Comparison of ENCODE assay signal across 9 cellular contexts in genomic region chr19:10104665-10105221, GRCh38. TPM values are rescaled to one million over a fixed set of nuclear protein-coding genes. Genes with fewer than 3 reads are reported as not detected.
DNase-seq lines count a peak whose midpoint lies in the region; ATAC-seq, FAIRE-seq and TF ChIP-seq lines count a peak whose summit lies in the region.
"Had no signal": no experiment of that assay in that cellular context is flagged by ENCODE, and none has a peak within 500 bp of the region (broad histone marks: within the 10 kb centered on the region; RNA-seq: fewer than 3 reads in every experiment).

No MANE protein-coding gene starts in this region.

- peaks cover 35% of the 10 kb centered on the region for H3K79me2 ChIP-seq in PC-9 (ENCODE audit: low read depth)

- FAIRE-seq in D721Med (lab: Jason Lieb, UNC) = no peak
- FAIRE-seq: G401.6 had no signal

- peaks cover 24% of the 10 kb centered on the region for H3K36me3 Mint-ChIP-seq in activated naive CD8-positive, alpha-beta T cell treated with anti-CD3 and anti-CD28 coated beads, Interleukin-2, amount 10 ng/mL, durations not matched to agents 7 days and 5 days

- ATAC-seq in GM21576 (IDR thresholded peaks at IDR 0.05; ENCODE audit: unreplicated experiment) = peak; percentile 44
- ATAC-seq in activated naive CD8-positive, alpha-beta T cell treated with anti-CD3 and anti-CD28 coated beads, Interleukin-2, amount 10 ng/mL, durations not matched to agents 7 days and 5 days (ENCODE audit: low read depth) = peak; percentile 73

- H3K9me3 Mint-ChIP-seq in activated naive CD8-positive, alpha-beta T cell treated with anti-CD3 and anti-CD28 coated beads, Interleukin-2, amount 10 ng/mL, durations not matched to agents 7 days and 5 days = no peaks in the 10 kb centered on the region

- H3K9me2 ChIP-seq in PC-9 (ENCODE audit: insufficient read depth) = no peaks in the 10 kb centered on the region

- H3F3A ChIP-seq in PC-9 (ENCODE audit: insufficient read depth, low read depth) = peaks cover 27% of the 10 kb centered on the region

- peaks cover 46% of the 10 kb centered on the region for H3K4me1 Mint-ChIP-seq in activated naive CD8-positive, alpha-beta T cell treated with anti-CD3 and anti-CD28 coated beads, Interleukin-2, amount 10 ng/mL, durations not matched to agents 7 days and 5 days

- H3K4me3 Mint-ChIP-seq in activated naive CD8-positive, alpha-beta T cell treated with anti-CD3 and anti-CD28 coated beads, Interleukin-2, amount 10 ng/mL, durations not matched to agents 7 days and 5 days = peak overlapping the region; percentile 85

- peak; percentile 52 for TF ChIP-seq POLR2A in Raji (IDR thresholded peaks at IDR 0.05; ENCODE audit: insufficient read depth, low read depth, low read length)

- H3K4me2 ChIP-seq in PC-9 = no peak overlapping the region

- no peaks in the 10 kb centered on the region for H3K27me3 Mint-ChIP-seq in activated naive CD8-positive, alpha-beta T cell treated with anti-CD3 and anti-CD28 coated beads, Interleukin-2, amount 10 ng/mL, durations not matched to agents 7 days and 5 days

- peaks cover 18% of the 10 kb centered on the region for H4K20me1 ChIP-seq in PC-9 (ENCODE audit: insufficient read depth)

- H3K27me3 ChIP-seq in PC-9 (ENCODE audit: insufficient read depth, low read depth) = no peaks in the 10 kb centered on the region

- H3K27ac ChIP-seq in PC-9 = no peak overlapping the region

- H3K4me3 ChIP-seq in PC-9 = no peak overlapping the region

- H3K4me1 ChIP-seq in PC-9 (replicated peaks; ENCODE audit: insufficient read depth) = peaks cover 9% of the 10 kb centered on the region

- no TSS peak for BruUV-seq in PC-9 (replicated peaks; lab: Mats Ljungman, UMichigan)

- intact Hi-C loops in PC-9 (cut with micrococcal nuclease; ENCODE audit: unreplicated experiment) = loop anchor here (10.0 kb wide), 1 partner anchor 170 kb away; the partner anchor contains the start of gene OLFM2

- H2AFZ ChIP-seq in PC-9 = no peak overlapping the region

- POLR2A ChIA-PET in activated naive CD8-positive, alpha-beta T cell treated with anti-CD3 and anti-CD28 coated beads, Interleukin-2, amount 10 ng/mL, durations not matched to agents 7 days and 5 days (lab: Charles Lee) = interaction anchor here (0.6 to 5.7 kb wide), 8 partner anchors 8 to 465 kb away, joined by 3 to 112 read pairs (median 6); partner anchors contain the start of genes DNMT1 and P2RY11
- POLR2A ChIA-PET in PC-9 (lab: Charles Lee; ENCODE audit: unreplicated experiment) = interaction anchor here (0.7 kb wide), 1 partner anchor 130 kb away, joined by 3 read pairs; no protein-coding TSS in a partner anchor

- H3K27ac Mint-ChIP-seq in activated naive CD8-positive, alpha-beta T cell treated with anti-CD3 and anti-CD28 coated beads, Interleukin-2, amount 10 ng/mL, durations not matched to agents 7 days and 5 days = peak overlapping the region; percentile 100

- H3K9me3 ChIP-seq in PC-9 (ENCODE audit: insufficient read depth, low read depth) = no peaks in the 10 kb centered on the region

- H3K36me3 ChIP-seq in PC-9 (ENCODE audit: low read depth) = peaks cover 26% of the 10 kb centered on the region

- TF ChIP-seq CTCF in D721Med (IDR thresholded peaks at IDR 0.05; ENCODE audit: insufficient read depth, missing control alignments) (no peak), PC-9 (conservative IDR thresholded peaks at IDR 0.05) (no peak)

- DNase-seq in D721Med (ENCODE audit: insufficient read length, low spot score) (peak; percentile 6), NOMO-1 treated with dmso at 0.1 percent for 144 hours (lab: John Stamatoyannopoulos, UW; ENCODE audit: unreplicated experiment) (no peak), PC-9 (no peak), amygdala (lab: John Stamatoyannopoulos, UW) (no peak)
- DNase-seq in activated naive CD8-positive, alpha-beta T cell treated with anti-CD3 and anti-CD28 coated beads, Interleukin-2, amount 10 ng/mL, durations not matched to agents 7 days and 5 days = peak; percentile 79
- DNase-seq in stimulated activated CD4-positive, alpha-beta T cell treated with anti-CD3 and anti-CD28 coated beads, Interleukin-4, amount 100 ng/mL, for 24 hours = peak; percentile 83

- CTCF ChIA-PET in PC-9 (lab: Charles Lee) = no interaction called here

RNA-seq across cellular contexts. Expression of gene PPAN, which starts 1.4 kb away (rescaled TPM):
- total RNA-seq in activated naive CD8-positive, alpha-beta T cell treated with anti-CD3 and anti-CD28 coated beads, Interleukin-2, amount 10 ng/mL, durations not matched to agents 7 days and 5 days = 100 to 1,000 TPM; 104 to 112 TPM
- total RNA-seq in PC-9 (2021) = 38.4 and 41.0 TPM in 2 replicates

RNA-seq across cellular contexts. Expression of gene ANGPTL6, which starts 2.3 kb away (rescaled TPM):
- 1 to 10 TPM; 3.8 to 4.7 TPM for total RNA-seq in activated naive CD8-positive, alpha-beta T cell treated with anti-CD3 and anti-CD28 coated beads, Interleukin-2, amount 10 ng/mL, durations not matched to agents 7 days and 5 days
- not detected in 2 replicates for total RNA-seq in PC-9 (2021)

RNA-seq across cellular contexts. Expression of gene P2RY11, which starts 6.8 kb away (rescaled TPM):
- 10 to 100 TPM; 51.8 to 53.6 TPM for total RNA-seq in activated naive CD8-positive, alpha-beta T cell treated with anti-CD3 and anti-CD28 coated beads, Interleukin-2, amount 10 ng/mL, durations not matched to agents 7 days and 5 days
- 23.7 and 27.4 TPM in 2 replicates for total RNA-seq in PC-9 (2021)

RNA-seq across cellular contexts. Expression of gene EIF3G, which starts 15.0 kb away (rescaled TPM):
- total RNA-seq in activated naive CD8-positive, alpha-beta T cell treated with anti-CD3 and anti-CD28 coated beads, Interleukin-2, amount 10 ng/mL, durations not matched to agents 7 days and 5 days = 100 to 1,000 TPM; 262 to 264 TPM
- total RNA-seq in PC-9 (2021) = 195 and 234 TPM in 2 replicates

RNA-seq across cellular contexts. Expression of gene SHFL, which starts 18.6 kb away (rescaled TPM):
- 100 to 1,000 TPM; 118 to 126 TPM for total RNA-seq in activated naive CD8-positive, alpha-beta T cell treated with anti-CD3 and anti-CD28 coated beads, Interleukin-2, amount 10 ng/mL, durations not matched to agents 7 days and 5 days
- 25.6 and 30.6 TPM in 2 replicates for total RNA-seq in PC-9 (2021)

Comparison
In these comparisons a context has a peak if more than half of its experiments do, and no peak if none do; other contexts are left out.
1. DNase-seq: peak in D721Med (single experiment), activated naive CD8-positive, alpha-beta T cell treated with anti-CD3 and anti-CD28 coated beads, Interleukin-2, amount 10 ng/mL, durations not matched to agents 7 days and 5 days (single experiment) and stimulated activated CD4-positive, alpha-beta T cell treated with anti-CD3 and anti-CD28 coated beads, Interleukin-4, amount 100 ng/mL, for 24 hours (single experiment); none in NOMO-1 treated with dmso at 0.1 percent for 144 hours (single experiment), PC-9 (0 of 2) and amygdala (0 of 56).